9 cellular contexts compared by ENCODE assay signal in genomic region chr16:70696952-70697600, GRCh38. TPM values are rescaled to one million over a fixed set of nuclear protein-coding genes. Genes with fewer than 3 reads are reported as not detected.
DNase-seq lines count a peak whose midpoint lies in the region; ATAC-seq and TF ChIP-seq lines count a peak whose summit lies in the region.
"Had no signal": no experiment of that assay in that cellular context is flagged by ENCODE, and none has a peak within 500 bp of the region (broad histone marks: within the 10 kb centered on the region; RNA-seq: fewer than 3 reads in every experiment).

No MANE protein-coding gene starts in this region.

- H3K9me3 Mint-ChIP-seq in activated naive CD4-positive, alpha-beta T cell treated with anti-CD3 and anti-CD28 coated beads for 36 hours: no peaks in the 10 kb centered on the region
- H3K9me3 Mint-ChIP-seq in activated naive CD8-positive, alpha-beta T cell treated with anti-CD3 and anti-CD28 coated beads, Interleukin-2, amount 10 ng/mL, durations not matched to agents 7 days and 5 days: no peaks in the 10 kb centered on the region

- TF ChIP-seq CTCF in lung (IDR thresholded peaks at IDR 0.05; ENCODE audit: control extremely low read depth, extremely low read depth) (no peak), transverse colon (IDR thresholded peaks at IDR 0.05) (no peak), GM13976 (IDR thresholded peaks at IDR 0.05; ENCODE audit: borderline replicate concordance, control extremely low read depth, extremely low read depth, insufficient read depth, missing control alignments) (no peak)

- 16 to 33% methylated on average over 19 of the region's 19 CpGs for WGBS in lung, 2 donors
- WGBS in transverse colon (ENCODE audit: low coverage in 1 of 2), 2 donors: 68% methylated on average over 17 of the region's 19 CpGs; no CpG with 5 or more reads in 1 of the 2 donors

- H3K9me3 ChIP-seq in lung (ENCODE audit: control insufficient read depth in 2 of 2, insufficient read depth in 1 of 2, low read length in 1 of 2) (no peaks in the 10 kb centered on the region), transverse colon (no peaks in the 10 kb centered on the region)
- H3K9me3 ChIP-seq: SJSA1 had no signal

- H3K27me3 ChIP-seq in lung (ENCODE audit: control insufficient read depth, insufficient read depth) (no peaks in the 10 kb centered on the region), transverse colon (no peaks in the 10 kb centered on the region)
- H3K27me3 ChIP-seq: SJSA1 had no signal

- CTCF ChIA-PET in activated naive CD4-positive, alpha-beta T cell treated with anti-CD3 and anti-CD28 coated beads for 36 hours (lab: Charles Lee): interaction anchor here (2.7 kb wide), 1 partner anchor 74 kb away, joined by 16 read pairs; no protein-coding TSS in a partner anchor

- peaks cover 32% of the 10 kb centered on the region for H3K4me1 Mint-ChIP-seq in activated naive CD4-positive, alpha-beta T cell treated with anti-CD3 and anti-CD28 coated beads for 36 hours (ENCODE audit: low read depth)
- peaks cover 21% of the 10 kb centered on the region for H3K4me1 Mint-ChIP-seq in activated naive CD8-positive, alpha-beta T cell treated with anti-CD3 and anti-CD28 coated beads, Interleukin-2, amount 10 ng/mL, durations not matched to agents 7 days and 5 days

- no peaks in the 10 kb centered on the region for H3K27me3 Mint-ChIP-seq in activated naive CD4-positive, alpha-beta T cell treated with anti-CD3 and anti-CD28 coated beads for 36 hours (ENCODE audit: low read depth)
- H3K27me3 Mint-ChIP-seq in activated naive CD8-positive, alpha-beta T cell treated with anti-CD3 and anti-CD28 coated beads, Interleukin-2, amount 10 ng/mL, durations not matched to agents 7 days and 5 days: no peaks in the 10 kb centered on the region

- intact Hi-C loops in activated naive CD4-positive, alpha-beta T cell treated with anti-CD3 and anti-CD28 coated beads for 36 hours (cut with micrococcal nuclease): loop anchor here (1.0 kb wide), 1 partner anchor 40 kb away; no protein-coding TSS in a partner anchor
- intact Hi-C loops in transverse colon (cut with DNase I; ENCODE audit: low total_unique reads): no loop called here

- TF ChIP-seq POLR2A in transverse colon (IDR thresholded peaks at IDR 0.05): no peak

- H3K4me3 Mint-ChIP-seq in activated naive CD4-positive, alpha-beta T cell treated with anti-CD3 and anti-CD28 coated beads for 36 hours: no peak overlapping the region
- H3K4me3 Mint-ChIP-seq in activated naive CD8-positive, alpha-beta T cell treated with anti-CD3 and anti-CD28 coated beads, Interleukin-2, amount 10 ng/mL, durations not matched to agents 7 days and 5 days: peak overlapping the region; percentile 66

- H3K4me3 ChIP-seq in lung: no peak overlapping the region
- no peak overlapping the region for H3K4me3 ChIP-seq in transverse colon
- H3K4me3 ChIP-seq: SJSA1 had no signal

- H3K27ac ChIP-seq in lung (ENCODE audit: low read depth in 1 of 2, low read length in 1 of 2) (peak overlapping the region; percentile 64 to 71), transverse colon (peak overlapping the region; percentile 87 to 95 (median 91))
- H3K27ac ChIP-seq: SJSA1 had no signal

- H3K27ac Mint-ChIP-seq in activated naive CD4-positive, alpha-beta T cell treated with anti-CD3 and anti-CD28 coated beads for 36 hours: peak overlapping the region; percentile 18
- H3K27ac Mint-ChIP-seq in activated naive CD8-positive, alpha-beta T cell treated with anti-CD3 and anti-CD28 coated beads, Interleukin-2, amount 10 ng/mL, durations not matched to agents 7 days and 5 days: peak overlapping the region; percentile 93

- ATAC-seq in activated naive CD8-positive, alpha-beta T cell treated with anti-CD3 and anti-CD28 coated beads, Interleukin-2, amount 10 ng/mL, durations not matched to agents 7 days and 5 days (ENCODE audit: low read depth): peak; percentile 79
- ATAC-seq in lung (ENCODE audit: insufficient read depth, low FRiP score): no peak
- no peak for ATAC-seq in GM19324 (IDR thresholded peaks at IDR 0.05; ENCODE audit: low FRiP score, unreplicated experiment)
- no peak for ATAC-seq in HG02642 (IDR thresholded peaks at IDR 0.05; ENCODE audit: poor library complexity, unreplicated experiment)

- H3K4me1 ChIP-seq in lung (ENCODE audit: control insufficient read depth in 2 of 2, insufficient read depth in 2 of 2, low read length in 2 of 2) (peaks cover 10 to 42% of the 10 kb centered on the region in 2 donors), transverse colon (peaks cover 53 to 81% (median 63%) of the 10 kb centered on the region in 4 donors)

- H3K36me3 ChIP-seq in lung (ENCODE audit: control insufficient read depth in 2 of 2, insufficient read depth in 2 of 2, low read length in 2 of 2) (peaks cover 0 to 2% of the 10 kb centered on the region in 2 donors), transverse colon (no peaks in the 10 kb centered on the region)

- peak; percentile 52 for DNase-seq in activated naive CD4-positive, alpha-beta T cell treated with anti-CD3 and anti-CD28 coated beads for 36 hours
- no peak for DNase-seq in activated naive CD4-positive, alpha-beta T cell treated with anti-CD3 and anti-CD28 coated beads, Interleukin-2, amount 50 U/mL, for 16 hours
- DNase-seq in activated naive CD8-positive, alpha-beta T cell treated with anti-CD3 and anti-CD28 coated beads, Interleukin-2, amount 10 ng/mL, durations not matched to agents 7 days and 5 days: peak; percentile 67
- DNase-seq in lung (ENCODE audit: low spot score) (peak; percentile 64), transverse colon (peak; percentile 30), GM13976 (ENCODE audit: low spot score) (no peak)

- peaks cover 3% of the 10 kb centered on the region for H3K36me3 Mint-ChIP-seq in activated naive CD4-positive, alpha-beta T cell treated with anti-CD3 and anti-CD28 coated beads for 36 hours (ENCODE audit: low read depth)
- peaks cover 3% of the 10 kb centered on the region for H3K36me3 Mint-ChIP-seq in activated naive CD8-positive, alpha-beta T cell treated with anti-CD3 and anti-CD28 coated beads, Interleukin-2, amount 10 ng/mL, durations not matched to agents 7 days and 5 days

- TF ChIP-seq EP300 in transverse colon (IDR thresholded peaks at IDR 0.05; ENCODE audit: low read depth): no peak

- POLR2A ChIA-PET in activated naive CD8-positive, alpha-beta T cell treated with anti-CD3 and anti-CD28 coated beads, Interleukin-2, amount 10 ng/mL, durations not matched to agents 7 days and 5 days (lab: Charles Lee): interaction anchor here (1.1 to 3.1 kb wide), 5 partner anchors 10 to 174 kb away, joined by 3 to 37 read pairs (median 4); partner anchors contain the start of gene COG4

- in situ Hi-C loops in transverse colon (cut with MboI; ENCODE audit: low pct_ligation_motif_present in 1 of 4, low pct_unique_long_range_greater_than_20kb in 1 of 4, low sequenced_read_pairs in 3 of 4) (no loop called here), GM13976 (cut with MboI; ENCODE audit: low sequenced_read_pairs, unreplicated experiment) (no loop called here)

RNA-seq across cellular contexts. Expression of gene MTSS2, which starts 11.2 kb away (rescaled TPM):
- total RNA-seq in activated naive CD4-positive, alpha-beta T cell treated with anti-CD3 and anti-CD28 coated beads for 36 hours: 1 to 10 TPM; 2.0 TPM
- 1 to 10 TPM; 4.6 to 4.8 TPM for total RNA-seq in activated naive CD8-positive, alpha-beta T cell treated with anti-CD3 and anti-CD28 coated beads, Interleukin-2, amount 10 ng/mL, durations not matched to agents 7 days and 5 days
- total RNA-seq in lung: 10 to 100 TPM; 72.5 to 91.3 TPM
- 10 to 100 TPM; 40.6 to 74.0 TPM for polyA plus RNA-seq in lung
- 100 to 1,000 TPM in 1 of 4 donors, 10 to 100 TPM in 3; 13.9 to 149 (median 33.8) TPM for total RNA-seq in transverse colon

RNA-seq across cellular contexts. Expression of gene IL34, which starts 50.7 kb away (rescaled TPM):
- total RNA-seq in activated naive CD4-positive, alpha-beta T cell treated with anti-CD3 and anti-CD28 coated beads for 36 hours: not detected
- total RNA-seq in activated naive CD8-positive, alpha-beta T cell treated with anti-CD3 and anti-CD28 coated beads, Interleukin-2, amount 10 ng/mL, durations not matched to agents 7 days and 5 days: under 1 TPM in 1 of 2 experiments, not detected in 1; 0.42 TPM
- 10 to 100 TPM; 11.6 to 13.0 TPM for total RNA-seq in lung
- polyA plus RNA-seq in lung: 1 to 10 TPM; 1.5 to 2.7 TPM
- 1 to 10 TPM in 2 of 4 donors, not detected in 2; 1.1 to 1.4 TPM for total RNA-seq in transverse colon

Comparison
In these comparisons a context has a peak if more than half of its experiments do, and no peak if none do; other contexts are left out.
1. DNase-seq: peak in activated naive CD4-positive, alpha-beta T cell treated with anti-CD3 and anti-CD28 coated beads for 36 hours (single experiment), activated naive CD8-positive, alpha-beta T cell treated with anti-CD3 and anti-CD28 coated beads, Interleukin-2, amount 10 ng/mL, durations not matched to agents 7 days and 5 days (single experiment), lung (single experiment) and transverse colon (single experiment); none in activated naive CD4-positive, alpha-beta T cell treated with anti-CD3 and anti-CD28 coated beads, Interleukin-2, amount 50 U/mL, for 16 hours (single experiment) and GM13976 (single experiment).
2. RNA of gene IL34, which starts 50.7 kb away (total RNA-seq): 11.6 to 13.0 TPM in lung; 1.1 to 1.4 TPM in transverse colon, 0.42 TPM in activated naive CD8-positive, alpha-beta T cell treated with anti-CD3 and anti-CD28 coated beads, Interleukin-2, amount 10 ng/mL, durations not matched to agents 7 days and 5 days and not detected in activated naive CD4-positive, alpha-beta T cell treated with anti-CD3 and anti-CD28 coated beads for 36 hours; every median in the first group is over 4 times any median in the second.